1 cellular context compared by ENCODE assay signal in genomic region chr9:70362952-70363351, GRCh38.
TF ChIP-seq lines count a peak whose summit lies in the region.

No MANE protein-coding gene starts in this region.

TF ChIP-seq in HepG2, 621 proteins besides CTCF, POLR2A, EP300 and RAD21:
- TF ChIP-seq TBP (CRISPR knock-in tag; IDR thresholded peaks at IDR 0.05) (no peak), TFAP4 (IDR thresholded peaks at IDR 0.05; ENCODE audit: borderline replicate concordance, low read depth) (no peak), MYNN (CRISPR knock-in tag; IDR thresholded peaks at IDR 0.05; ENCODE audit: low read depth) (no peak), RFX1 (IDR thresholded peaks at IDR 0.05) (no peak), MEIS1 (CRISPR knock-in tag; IDR thresholded peaks at IDR 0.05; ENCODE audit: borderline replicate concordance) (no peak), CEBPB (IDR thresholded peaks at IDR 0.05; ENCODE audit: borderline replicate concordance, low read depth, low read length) (peak; percentile 31; the same call in 1 of the 2 replicates), TEF (CRISPR knock-in tag; IDR thresholded peaks at IDR 0.05) (no peak), SMC3 (IDR thresholded peaks at IDR 0.05; ENCODE audit: low read length) (no peak), ZBTB33 (CRISPR knock-in tag; IDR thresholded peaks at IDR 0.05) (0 out of 2 replicates have a peak, but pooled peaks have one; percentile 43), ZNF280D (CRISPR knock-in tag; IDR thresholded peaks at IDR 0.05) (no peak)
